Comparison of ENCODE assay signal across 24 cellular contexts in the genomic region with DNA sequence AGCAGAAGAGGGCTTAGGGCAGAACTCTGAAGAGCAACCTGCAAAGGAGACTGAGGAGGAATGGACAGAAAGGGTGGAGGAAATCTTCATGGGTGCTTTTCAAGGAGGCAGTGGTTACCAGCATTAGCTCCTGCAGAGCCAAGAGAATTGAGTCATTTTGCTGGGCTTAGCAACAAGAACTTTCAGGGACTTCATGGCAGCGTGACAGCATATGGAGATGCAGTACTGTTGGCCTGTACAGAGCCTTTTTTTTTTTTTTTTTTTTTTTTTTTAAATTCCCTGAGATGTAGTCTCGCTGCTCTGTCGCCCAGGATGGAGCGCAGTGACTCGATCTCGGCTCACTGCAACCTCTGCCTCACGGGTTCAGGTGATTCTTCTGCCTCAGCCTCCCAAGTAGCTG. TPM values are rescaled to one million over a fixed set of nuclear protein-coding genes. Genes with fewer than 3 reads are reported as not detected.
DNase-seq lines count a peak whose midpoint lies in the region; ATAC-seq, FAIRE-seq and TF ChIP-seq lines count a peak whose summit lies in the region.
"Had no signal": no experiment of that assay in that cellular context is flagged by ENCODE, and none has a peak within 500 bp of the region (broad histone marks: within the 10 kb centered on the region; RNA-seq: fewer than 3 reads in every experiment).

No MANE protein-coding gene starts in this region.

- no peak overlapping the region for H3K4me3 ChIP-seq in heart left ventricle
- H3K4me3 ChIP-seq in psoas muscle = no peak overlapping the region
- H3K4me3 ChIP-seq in CD4-positive, alpha-beta memory T cell (ENCODE audit: low read length in 2 of 2) = no peak overlapping the region

- DNase-seq in Right ventricle myocardium inferior (ENCODE audit: missing footprints) (no peak), cardiac septum (ENCODE audit: low spot score) (no peak), heart left ventricle (peak in 3 of 5 donors; percentile 57 to 76 (median 57)), psoas muscle (peak; percentile 40 to 61), GM12891 (ENCODE audit: insufficient read length, low spot score) (no peak), cerebellar nuclear complex (lab: John Stamatoyannopoulos, UW) (no peak)
- no peak for DNase-seq in effector CD8-positive, alpha-beta T cell (lab: John Stamatoyannopoulos, UW)
- no peak for DNase-seq in CD4-positive, alpha-beta memory T cell
- DNase-seq: activated CD4-positive, alpha-beta T cell treated with anti-CD3 and anti-CD28 coated beads for 4 hours; brain microvascular endothelial cell; DND-41; naive thymus-derived CD8-positive, alpha-beta T cell; NCI-H187 treated with DMSO at 0.1 percent for 48 hours; NCI-H345; small intestine; stimulated activated CD4-positive, alpha-beta T cell treated with anti-CD3 and anti-CD28 coated beads, Interleukin-4, amount 100 ng/mL, for 1 hour; stimulated activated naive CD8-positive, alpha-beta T cell treated with anti-CD3 and anti-CD28 coated beads, Interleukin-15, amount 100 ng/mL, for 72 hours had no signal

- intact Hi-C loops in Right ventricle myocardium inferior (cut with DNase I) = loop anchor here (5.0 to 10.0 kb wide), 2 partner anchors 78 to 219 kb away; no protein-coding TSS in a partner anchor
- intact Hi-C loops in cardiac septum (cut with DNase I) = loop anchor here (5.0 kb wide), 1 partner anchor 138 kb away; no protein-coding TSS in a partner anchor
- intact Hi-C loops in heart left ventricle (cut with DNase I) = loop anchor here in 3 of 10 donors (5.0 to 10.0 kb wide), 6 partner anchors 43 to 141 kb away; a partner anchor contains a TSS
- intact Hi-C loops in psoas muscle (cut with DNase I) = loop anchor here in 1 of 2 donors (10.0 kb wide), 1 partner anchor 201 kb away; no protein-coding TSS in a partner anchor
- intact Hi-C loops in CD4-positive, alpha-beta memory T cell (cut with micrococcal nuclease) = no loop called here

- H3K36me3 ChIP-seq in heart left ventricle = peaks cover 0 to 4% (median 0%) of the 10 kb centered on the region in 9 donors
- no peaks in the 10 kb centered on the region for H3K36me3 ChIP-seq in psoas muscle (ENCODE audit: insufficient read depth in 1 of 2, low read depth in 1 of 2)
- H3K36me3 ChIP-seq in CD4-positive, alpha-beta memory T cell (ENCODE audit: insufficient read depth, low read length) = no peaks in the 10 kb centered on the region
- H3K36me3 ChIP-seq: brain microvascular endothelial cell had no signal

- H3K4me1 ChIP-seq in heart left ventricle (peaks cover 5 to 50% (median 24%) of the 10 kb centered on the region in 12 donors), psoas muscle (peaks cover 5% of the 10 kb centered on the region)
- H3K4me1 ChIP-seq in CD4-positive, alpha-beta memory T cell (ENCODE audit: insufficient read depth, low read length) = no peaks in the 10 kb centered on the region

- H3K9me3 ChIP-seq in heart left ventricle = no peaks in the 10 kb centered on the region
- H3K9me3 ChIP-seq in psoas muscle = no peaks in the 10 kb centered on the region
- H3K9me3 ChIP-seq in CD4-positive, alpha-beta memory T cell (ENCODE audit: control insufficient read depth in 1 of 2, low read length in 2 of 2) = no peaks in the 10 kb centered on the region

- H3K27ac ChIP-seq in heart left ventricle (peak overlapping the region in 9 of 12 donors; percentile 34 to 84 (median 69)), psoas muscle (no peak overlapping the region)
- H3K27ac ChIP-seq in CD4-positive, alpha-beta memory T cell (ENCODE audit: low read depth, low read length) = no peak overlapping the region
- H3K27ac ChIP-seq: brain microvascular endothelial cell, KMS-11 had no signal

- CTCF ChIA-PET in CD4-positive, alpha-beta memory T cell (lab: Charles Lee; ENCODE audit: partially characterized antibody) = interaction anchor here (1.0 kb wide), 1 partner anchor 8 kb away, joined by 3 read pairs; no protein-coding TSS in a partner anchor

- H3K9me3 Mint-ChIP-seq in CD4-positive, alpha-beta memory T cell = peaks cover 0 to 3% (median 0%) of the 10 kb centered on the region in 8 donors
- H3K9me3 Mint-ChIP-seq: activated naive CD4-positive, alpha-beta T cell treated with anti-CD3 and anti-CD28 coated beads, Interleukin-2, amount 50 U/mL, for 72 hours; dendritic cell treated with granulocyte-macrophage colony-stimulating factor and Interleukin-4, amounts not matched to agents 40 ng/mL and 50 ng/mL, for 4 days had no signal

- TF ChIP-seq CTCF in heart left ventricle (IDR thresholded peaks at IDR 0.05) (no peak), psoas muscle (IDR thresholded peaks at IDR 0.05) (no peak)

- peaks cover 0 to 5% of the 10 kb centered on the region in 2 donors for H3K36me3 Mint-ChIP-seq in CD4-positive, alpha-beta memory T cell

- ATAC-seq in Right ventricle myocardium inferior (peak; percentile 62), heart left ventricle (peak in 3 of 4 donors; percentile 21 to 74 (median 66)), psoas muscle (peak in 3 of 4 donors; percentile 63 to 81 (median 77))
- ATAC-seq: activated naive CD4-positive, alpha-beta T cell treated with anti-CD3 and anti-CD28 coated beads, Interleukin-2, amount 50 U/mL, for 72 hours; naive thymus-derived CD8-positive, alpha-beta T cell; stimulated activated naive CD8-positive, alpha-beta T cell treated with anti-CD3 and anti-CD28 coated beads, Interleukin-15, amount 100 ng/mL, for 72 hours had no signal

- TF ChIP-seq POLR2A in heart left ventricle (IDR thresholded peaks at IDR 0.05) (no peak), GM12891 (IDR thresholded peaks at IDR 0.05; ENCODE audit: low read depth, low read length) (no peak)

- no peaks in the 10 kb centered on the region for H3K27me3 ChIP-seq in heart left ventricle
- H3K27me3 ChIP-seq in psoas muscle (ENCODE audit: insufficient read depth in 3 of 3, low read length in 2 of 3) = no peaks in the 10 kb centered on the region
- no peaks in the 10 kb centered on the region for H3K27me3 ChIP-seq in CD4-positive, alpha-beta memory T cell (ENCODE audit: insufficient read depth, low read length)
- H3K27me3 ChIP-seq: brain microvascular endothelial cell had no signal

- H3K4me1 Mint-ChIP-seq in CD4-positive, alpha-beta memory T cell = peaks cover 2 to 15% (median 9%) of the 10 kb centered on the region in 4 donors

- no peak overlapping the region for H3K4me3 Mint-ChIP-seq in CD4-positive, alpha-beta memory T cell
- H3K4me3 Mint-ChIP-seq: dendritic cell treated with granulocyte-macrophage colony-stimulating factor and Interleukin-4, amounts not matched to agents 40 ng/mL and 50 ng/mL, for 4 days; stimulated activated naive CD8-positive, alpha-beta T cell treated with anti-CD3 and anti-CD28 coated beads, Interleukin-15, amount 100 ng/mL, for 72 hours had no signal

- WGBS in heart left ventricle, 4 donors = 52 to 73% (median 69%) methylated on average over 7 of the region's 7 CpGs
- WGBS in psoas muscle, 3 donors = 73 to 97% (median 74%) methylated on average over 6 to 7 of the region's 7 CpGs

- POLR2A ChIA-PET in CD4-positive, alpha-beta memory T cell (lab: Charles Lee; ENCODE audit: partially characterized antibody) = no interaction called here

- H3K27me3 Mint-ChIP-seq in CD4-positive, alpha-beta memory T cell = peaks cover 0 to 7% of the 10 kb centered on the region in 2 donors
- H3K27me3 Mint-ChIP-seq: stimulated activated naive CD8-positive, alpha-beta T cell treated with anti-CD3 and anti-CD28 coated beads, Interleukin-15, amount 100 ng/mL, for 72 hours had no signal

- no peak for FAIRE-seq in GM12891 (lab: Jason Lieb, UNC)
- FAIRE-seq: endothelial cell of umbilical vein, frontal cortex, H54, RCC 7860, small intestine had no signal

- no peak overlapping the region for H3K27ac Mint-ChIP-seq in CD4-positive, alpha-beta memory T cell
- H3K27ac Mint-ChIP-seq: dendritic cell treated with granulocyte-macrophage colony-stimulating factor and Interleukin-4, amounts not matched to agents 40 ng/mL and 50 ng/mL, for 4 days; stimulated activated naive CD8-positive, alpha-beta T cell treated with anti-CD3 and anti-CD28 coated beads, Interleukin-15, amount 100 ng/mL, for 72 hours had no signal

TF ChIP-seq in GM12891, 5 proteins besides CTCF, POLR2A, EP300 and RAD21:
- TF ChIP-seq SPI1 (IDR thresholded peaks at IDR 0.05; ENCODE audit: low read depth, low read length) (no peak), PAX5 (IDR thresholded peaks at IDR 0.05; ENCODE audit: insufficient read depth, low read length, severe bottlenecking) (no peak), POLR2AphosphoS5 (IDR thresholded peaks at IDR 0.05; ENCODE audit: low read depth, low read length) (no peak), TAF1 (IDR thresholded peaks at IDR 0.05; ENCODE audit: low read depth, low read length) (no peak), POU2F2 (IDR thresholded peaks at IDR 0.05; ENCODE audit: low read depth, low read length) (no peak)

RNA-seq across cellular contexts. Expression of a gene that starts 41.0 kb away (rescaled TPM):
- total RNA-seq in Right ventricle myocardium inferior (153 TPM), cardiac septum (90.1 TPM), heart left ventricle (100 to 1,000 TPM in 7 of 9 donors, 10 to 100 TPM in 2; 74.9 to 242 (median 121) TPM), psoas muscle (100 to 1,000 TPM in 1 of 4 donors, 10 to 100 TPM in 3; 29.2 to 114 (median 60.0) TPM)
- polyA plus RNA-seq in heart left ventricle (10 to 100 TPM; 53.6 to 92.0 TPM), psoas muscle (10 to 100 TPM; 28.4 to 75.1 (median 32.8) TPM)
- polyA plus RNA-seq in GM12891 (2012; ENCODE audit: low read depth, missing spikeins) = 0.22 TPM
- total RNA-seq in CD4-positive, alpha-beta memory T cell = 10 to 100 TPM; 25.9 TPM
- 10 to 100 TPM in 1 of 2 donors, 1 to 10 TPM in 1; 9.1 to 17.3 TPM for polyA plus RNA-seq in CD4-positive, alpha-beta memory T cell

Comparison
In these comparisons a context has a peak if more than half of its experiments do, and no peak if none do; other contexts are left out.
1. DNase-seq: peak in heart left ventricle (3 of 5) and psoas muscle (2 of 2); none in Right ventricle myocardium inferior (single experiment), cardiac septum (single experiment), effector CD8-positive, alpha-beta T cell (single experiment), GM12891 (single experiment), CD4-positive, alpha-beta memory T cell (0 of 5) and cerebellar nuclear complex (0 of 2).
2. H3K27ac ChIP-seq: peak in heart left ventricle (9 of 12); none in psoas muscle (single experiment) and CD4-positive, alpha-beta memory T cell (single experiment).
3. Peak in every context shown above with its lines, with median percentiles within 50 percentile points of each other: ATAC-seq.